16 cellular contexts compared by ENCODE assay signal in genomic region chr4:7863911-7864681, GRCh38.
DNase-seq lines count a peak whose midpoint lies in the region; ATAC-seq and TF ChIP-seq lines count a peak whose summit lies in the region.
"Had no signal": no experiment of that assay in that cellular context is flagged by ENCODE, and none has a peak within 500 bp of the region (broad histone marks: within the 10 kb centered on the region; RNA-seq: fewer than 3 reads in every experiment).

No MANE protein-coding gene starts in this region.

- peak overlapping the region in 6 of 10 donors; percentile 8 to 81 (median 53) for H3K4me3 Mint-ChIP-seq in naive thymus-derived CD8-positive, alpha-beta T cell

- no peak for TF ChIP-seq POLR2A in transverse colon (IDR thresholded peaks at IDR 0.05)

- peaks cover 14 to 19% (median 17%) of the 10 kb centered on the region in 4 donors for H3K4me1 Mint-ChIP-seq in naive thymus-derived CD8-positive, alpha-beta T cell

- H3K27me3 Mint-ChIP-seq in naive thymus-derived CD8-positive, alpha-beta T cell, result peaks cover 0 to 2% (median 0%) of the 10 kb centered on the region in 5 donors

- intact Hi-C loops in transverse colon (cut with DNase I; ENCODE audit: low total_unique reads), result no loop called here

- TF ChIP-seq EP300 in transverse colon (IDR thresholded peaks at IDR 0.05; ENCODE audit: low read depth), result no peak

- in situ Hi-C loops in transverse colon (cut with MboI; ENCODE audit: low pct_ligation_motif_present in 1 of 4, low pct_unique_long_range_greater_than_20kb in 1 of 4, low sequenced_read_pairs in 3 of 4), result no loop called here

- H3K4me3 ChIP-seq in transverse colon, result no peak overlapping the region
- H3K4me3 ChIP-seq: adrenal gland, uterus had no signal

- H3K27ac ChIP-seq in transverse colon, result no peak overlapping the region
- H3K27ac ChIP-seq: adrenal gland, epithelial cell of prostate, parathyroid adenoma, uterus had no signal

- WGBS in transverse colon (ENCODE audit: low coverage in 1 of 2), 2 donors, result 96% methylated on average over 4 of the region's 4 CpGs; no CpG with 5 or more reads in 1 of the 2 donors

- H3K9me3 Mint-ChIP-seq in naive thymus-derived CD8-positive, alpha-beta T cell, result peaks cover 0 to 12% (median 5%) of the 10 kb centered on the region in 9 donors

- peak overlapping the region in 7 of 10 donors; percentile 28 to 99 (median 78) for H3K27ac Mint-ChIP-seq in naive thymus-derived CD8-positive, alpha-beta T cell

- H3K4me1 ChIP-seq in transverse colon, result peaks cover 0 to 10% (median 0%) of the 10 kb centered on the region in 4 donors
- H3K4me1 ChIP-seq: adrenal gland, parathyroid adenoma, uterus had no signal

- H3K27me3 ChIP-seq in transverse colon, result no peaks in the 10 kb centered on the region
- H3K27me3 ChIP-seq: adrenal gland, uterus had no signal

- TF ChIP-seq CTCF in transverse colon (IDR thresholded peaks at IDR 0.05), result no peak

- POLR2A ChIA-PET in naive thymus-derived CD8-positive, alpha-beta T cell (lab: Charles Lee), result interaction anchor here (0.6 to 1.5 kb wide), 4 partner anchors 9 to 84 kb away, joined by 3 to 4 read pairs (median 4); no protein-coding TSS in a partner anchor

- ATAC-seq in naive thymus-derived CD8-positive, alpha-beta T cell, result peak; percentile 50 to 57
- ATAC-seq in HG03442 (IDR thresholded peaks at IDR 0.05; ENCODE audit: unreplicated experiment) (no peak), HG03135 (IDR thresholded peaks at IDR 0.05; ENCODE audit: unreplicated experiment) (no peak)
- ATAC-seq: HCT116 had no signal

- H3K36me3 Mint-ChIP-seq in naive thymus-derived CD8-positive, alpha-beta T cell, result peaks cover 7 to 37% (median 11%) of the 10 kb centered on the region in 3 donors

- peaks cover 0 to 10% (median 0%) of the 10 kb centered on the region in 4 donors for H3K36me3 ChIP-seq in transverse colon
- H3K36me3 ChIP-seq: adrenal gland, uterus had no signal

- peak; percentile 33 for DNase-seq in EL
- peak; percentile 42 for DNase-seq in HT1080 (ENCODE audit: low read depth)
- peak; percentile 50 for DNase-seq in amniotic epithelial cell (ENCODE audit: low read depth)
- DNase-seq in naive thymus-derived CD8-positive, alpha-beta T cell, result peak in 3 of 10 donors; percentile 20 to 67 (median 39)
- DNase-seq in SIG-M5 treated with dmso at 0.1 percent for 504 hours (lab: John Stamatoyannopoulos, UW; ENCODE audit: unreplicated experiment), result no peak
- no peak for DNase-seq in transverse colon
- DNase-seq: adrenal gland, DMS153, kidney glomerular epithelial cell, NCI-H1436 treated with DMSO at 0.1 percent for 48 hours, uterus had no signal

- no peaks in the 10 kb centered on the region for H3K9me3 ChIP-seq in transverse colon
- H3K9me3 ChIP-seq: adrenal gland, uterus had no signal

Comparison
In these comparisons a context has a peak if more than half of its experiments do, and no peak if none do; other contexts are left out.
1. DNase-seq: peak in EL (single experiment), HT1080 (single experiment) and amniotic epithelial cell (single experiment); none in SIG-M5 treated with dmso at 0.1 percent for 504 hours (single experiment) and transverse colon (single experiment).
2. ATAC-seq: peak in naive thymus-derived CD8-positive, alpha-beta T cell (2 of 2); none in HG03442 (single experiment) and HG03135 (single experiment).